ENCODE assay signal across 8 cellular contexts in the genomic region with DNA sequence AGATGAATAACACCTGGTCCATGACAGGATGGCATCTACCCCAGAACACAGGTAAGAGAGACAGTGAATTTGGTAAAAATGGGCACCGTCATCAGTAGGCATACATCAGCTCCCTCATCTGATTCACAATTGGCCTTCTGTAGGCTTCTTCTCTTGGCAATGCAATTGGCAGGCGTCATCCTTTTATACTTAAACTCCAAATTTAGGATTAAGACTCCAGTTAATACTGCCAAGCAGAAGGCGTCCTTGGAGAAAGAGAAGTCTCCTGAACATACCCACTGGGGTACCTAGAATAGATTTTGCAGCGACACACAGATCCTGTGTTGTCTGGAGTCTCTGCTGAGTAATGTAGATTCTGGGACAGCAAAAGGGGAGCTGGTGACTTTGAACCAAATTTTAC. TPM values are rescaled to one million over a fixed set of nuclear protein-coding genes. Genes with fewer than 3 reads are reported as not detected.
DNase-seq lines count a peak whose midpoint lies in the region; ATAC-seq and TF ChIP-seq lines count a peak whose summit lies in the region.

No MANE protein-coding gene starts in this region.

- H3K9ac ChIP-seq in SK-N-SH, result peak overlapping the region; percentile 60; the same call in 1 of the 2 replicates

- no peak; the same call in 1 of the 3 replicates for ATAC-seq in SK-N-SH treated with all-trans-retinoic acid at 6 μM for 48 hours
- no peak for ATAC-seq in HG02798 (IDR thresholded peaks at IDR 0.05; ENCODE audit: poor library complexity, unreplicated experiment)

- no peaks in the 10 kb centered on the region for H3K27me3 ChIP-seq in SK-N-SH (ENCODE audit: insufficient read depth)
- no peaks in the 10 kb centered on the region for H3K27me3 ChIP-seq in esophagus muscularis mucosa

- peak overlapping the region; percentile 91 for H3K4me2 ChIP-seq in SK-N-SH

- 46% methylated on average over 4 of the region's 4 CpGs for WGBS in SK-N-SH (ENCODE audit: low lambda C conversion rate)
- 44% methylated on average over 4 of the region's 4 CpGs for WGBS in esophagus muscularis mucosa

- intact Hi-C loops in esophagus muscularis mucosa (cut with DNase I), result no loop called here

- TF ChIP-seq EP300 in SK-N-SH (IDR thresholded peaks at IDR 0.05; ENCODE audit: borderline replicate concordance in 1 of 2, low read depth in 1 of 2, low read length in 1 of 2) (no peak), esophagus muscularis mucosa (IDR thresholded peaks at IDR 0.05) (no peak)

- H3K36me3 ChIP-seq in SK-N-SH (replicated peaks in 1 of 2; ENCODE audit: control insufficient read depth in 1 of 2, insufficient read depth in 2 of 2, low read length in 1 of 2) (no peaks in the 10 kb centered on the region), esophagus muscularis mucosa (no peaks in the 10 kb centered on the region)

- no peaks in the 10 kb centered on the region for H3K79me2 ChIP-seq in SK-N-SH (ENCODE audit: insufficient read depth)

- H3K4me1 ChIP-seq in SK-N-SH (ENCODE audit: control insufficient read depth in 1 of 2, insufficient read depth in 2 of 2, low read depth in 1 of 2, low read length in 1 of 2), result peaks cover 0 to 3% of the 10 kb centered on the region in 2 experiments; a peak in 1 of 4 replicates
- H3K4me1 ChIP-seq in esophagus muscularis mucosa, result peaks cover 9 to 21% (median 15%) of the 10 kb centered on the region in 4 donors

- H4K20me1 ChIP-seq in SK-N-SH (ENCODE audit: insufficient read depth), result no peaks in the 10 kb centered on the region

- H3K4me1 Mint-ChIP-seq in progenitor cell of endocrine pancreas (ENCODE audit: low read depth), result peaks cover 6% of the 10 kb centered on the region

- peak overlapping the region; percentile 75 for H3K4me3 Mint-ChIP-seq in progenitor cell of endocrine pancreas (ENCODE audit: low read depth)

- CTCF ChIA-PET in SK-N-SH (lab: Yijun Ruan, JAX), result no interaction called here

- TF ChIP-seq CTCF in SK-N-SH (IDR thresholded peaks at IDR 0.05) (no peak), esophagus muscularis mucosa (IDR thresholded peaks at IDR 0.05) (no peak), progenitor cell of endocrine pancreas (IDR thresholded peaks at IDR 0.05; ENCODE audit: unreplicated experiment) (no peak)

- H3K27ac ChIP-seq in SK-N-SH (ENCODE audit: low read depth in 2 of 2, low read length in 1 of 2) (no peak overlapping the region), esophagus muscularis mucosa (replicated peaks in 1 of 4) (peak overlapping the region in 2 of 4 donors; percentile 22 to 70)

- no peaks in the 10 kb centered on the region for H3K9me2 ChIP-seq in SK-N-SH

- peak overlapping the region; percentile 97 for H2AFZ ChIP-seq in SK-N-SH (ENCODE audit: low read depth)

- H3K36me3 Mint-ChIP-seq in progenitor cell of endocrine pancreas (ENCODE audit: insufficient read depth), result no peaks in the 10 kb centered on the region

- peak overlapping the region; percentile 66 to 80 for H3K4me3 ChIP-seq in SK-N-SH (ENCODE audit: low read depth in 2 of 2, low read length in 1 of 2)
- H3K4me3 ChIP-seq in esophagus muscularis mucosa, result peak overlapping the region; percentile 72 to 90 (median 82)

- no peak for TF ChIP-seq RAD21 in SK-N-SH (IDR thresholded peaks at IDR 0.05; ENCODE audit: low read length)

- H3K27ac Mint-ChIP-seq in progenitor cell of endocrine pancreas, result no peak overlapping the region

- TF ChIP-seq POLR2A in esophagus muscularis mucosa (IDR thresholded peaks at IDR 0.05; ENCODE audit: low read depth), result no peak

- DNase-seq in SK-N-SH, result no peak
- peak; percentile 23 for DNase-seq in RKO (ENCODE audit: low spot score)
- DNase-seq in esophagus muscularis mucosa (ENCODE audit: extremely low spot score), result no peak
- DNase-seq in progenitor cell of endocrine pancreas (ENCODE audit: low spot score, unreplicated experiment), result no peak
- no peak for DNase-seq in NCI-H1105 treated with DMSO at 0.1 percent for 48 hours (lab: John Stamatoyannopoulos, UW)
- no peak for DNase-seq in islet precursor cell

- POLR2A ChIA-PET in SK-N-SH (lab: Yijun Ruan, JAX), result no interaction called here

- no peaks in the 10 kb centered on the region for H3F3A ChIP-seq in SK-N-SH (replicated peaks; ENCODE audit: insufficient read depth)

- H3K9me3 Mint-ChIP-seq in progenitor cell of endocrine pancreas (ENCODE audit: low read depth), result no peaks in the 10 kb centered on the region

- peaks cover 36% of the 10 kb centered on the region for H3K27me3 Mint-ChIP-seq in progenitor cell of endocrine pancreas

- H3K9me3 ChIP-seq in SK-N-SH (no peaks in the 10 kb centered on the region), esophagus muscularis mucosa (no peaks in the 10 kb centered on the region)

TF ChIP-seq in SK-N-SH, 30 proteins besides CTCF, POLR2A, EP300 and RAD21 (continues in another document):
- TF ChIP-seq, protein P1, sequence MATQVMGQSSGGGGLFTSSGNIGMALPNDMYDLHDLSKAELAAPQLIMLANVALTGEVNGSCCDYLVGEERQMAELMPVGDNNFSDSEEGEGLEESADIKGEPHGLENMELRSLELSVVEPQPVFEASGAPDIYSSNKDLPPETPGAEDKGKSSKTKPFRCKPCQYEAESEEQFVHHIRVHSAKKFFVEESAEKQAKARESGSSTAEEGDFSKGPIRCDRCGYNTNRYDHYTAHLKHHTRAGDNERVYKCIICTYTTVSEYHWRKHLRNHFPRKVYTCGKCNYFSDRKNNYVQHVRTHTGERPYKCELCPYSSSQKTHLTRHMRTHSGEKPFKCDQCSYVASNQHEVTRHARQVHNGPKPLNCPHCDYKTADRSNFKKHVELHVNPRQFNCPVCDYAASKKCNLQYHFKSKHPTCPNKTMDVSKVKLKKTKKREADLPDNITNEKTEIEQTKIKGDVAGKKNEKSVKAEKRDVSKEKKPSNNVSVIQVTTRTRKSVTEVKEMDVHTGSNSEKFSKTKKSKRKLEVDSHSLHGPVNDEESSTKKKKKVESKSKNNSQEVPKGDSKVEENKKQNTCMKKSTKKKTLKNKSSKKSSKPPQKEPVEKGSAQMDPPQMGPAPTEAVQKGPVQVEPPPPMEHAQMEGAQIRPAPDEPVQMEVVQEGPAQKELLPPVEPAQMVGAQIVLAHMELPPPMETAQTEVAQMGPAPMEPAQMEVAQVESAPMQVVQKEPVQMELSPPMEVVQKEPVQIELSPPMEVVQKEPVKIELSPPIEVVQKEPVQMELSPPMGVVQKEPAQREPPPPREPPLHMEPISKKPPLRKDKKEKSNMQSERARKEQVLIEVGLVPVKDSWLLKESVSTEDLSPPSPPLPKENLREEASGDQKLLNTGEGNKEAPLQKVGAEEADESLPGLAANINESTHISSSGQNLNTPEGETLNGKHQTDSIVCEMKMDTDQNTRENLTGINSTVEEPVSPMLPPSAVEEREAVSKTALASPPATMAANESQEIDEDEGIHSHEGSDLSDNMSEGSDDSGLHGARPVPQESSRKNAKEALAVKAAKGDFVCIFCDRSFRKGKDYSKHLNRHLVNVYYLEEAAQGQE (IDR thresholded peaks at IDR 0.05; ENCODE audit: low read depth, low read length), result no peak
- TF ChIP-seq, protein P2, sequence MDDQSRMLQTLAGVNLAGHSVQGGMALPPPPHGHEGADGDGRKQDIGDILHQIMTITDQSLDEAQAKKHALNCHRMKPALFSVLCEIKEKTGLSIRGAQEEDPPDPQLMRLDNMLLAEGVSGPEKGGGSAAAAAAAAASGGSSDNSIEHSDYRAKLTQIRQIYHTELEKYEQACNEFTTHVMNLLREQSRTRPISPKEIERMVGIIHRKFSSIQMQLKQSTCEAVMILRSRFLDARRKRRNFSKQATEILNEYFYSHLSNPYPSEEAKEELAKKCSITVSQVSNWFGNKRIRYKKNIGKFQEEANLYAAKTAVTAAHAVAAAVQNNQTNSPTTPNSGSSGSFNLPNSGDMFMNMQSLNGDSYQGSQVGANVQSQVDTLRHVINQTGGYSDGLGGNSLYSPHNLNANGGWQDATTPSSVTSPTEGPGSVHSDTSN (IDR thresholded peaks at IDR 0.05), result no peak

TF ChIP-seq in SK-N-SH treated with all-trans-retinoic acid at 6 μM for 48 hours, 23 proteins besides CTCF, POLR2A, EP300 and RAD21:
- TF ChIP-seq ZNF565 (CRISPR knock-in tag; conservative IDR thresholded peaks at IDR 0.05; ENCODE audit: low read depth) (no peak), ZFP3 (CRISPR knock-in tag; IDR thresholded peaks at IDR 0.05) (no peak), TCF4 (CRISPR knock-in tag; IDR thresholded peaks at IDR 0.05; ENCODE audit: borderline replicate concordance) (no peak), ESRRG (CRISPR knock-in tag; IDR thresholded peaks at IDR 0.05) (no peak), CSDC2 (CRISPR knock-in tag; IDR thresholded peaks at IDR 0.05) (no peak), ISL1 (CRISPR knock-in tag; IDR thresholded peaks at IDR 0.05) (no peak), GLIS3 (CRISPR knock-in tag; IDR thresholded peaks at IDR 0.05) (no peak), SNAI2 (CRISPR knock-in tag; IDR thresholded peaks at IDR 0.05) (no peak), ZFP30 (CRISPR knock-in tag; IDR thresholded peaks at IDR 0.05) (no peak), ZNF70 (CRISPR knock-in tag; IDR thresholded peaks at IDR 0.05) (no peak)

RNA-seq across cellular contexts. Expression of a gene that starts 0.6 kb away (rescaled TPM):
- 9.0 and 10.3 TPM in 2 replicates for polyA plus RNA-seq in SK-N-SH (2012; rRNA removed)
- polyA plus RNA-seq in SK-N-SH (2012; cell fraction: cytosol; rRNA removed), result 5.5 and 5.9 TPM in 2 replicates
- polyA plus RNA-seq in SK-N-SH (2012; cell fraction: nucleus; rRNA removed), result 27.9 and 30.3 TPM in 2 replicates
- total RNA-seq in esophagus muscularis mucosa, result 1 to 10 TPM; 3.1 to 6.6 (median 4.1) TPM
- total RNA-seq in progenitor cell of endocrine pancreas, result 8.3 and 9.8 TPM in 2 replicates
